1 cellular context compared by ENCODE assay signal in genomic region chrX:17164936-17165335, GRCh38.
TF ChIP-seq lines count a peak whose summit lies in the region.

No MANE protein-coding gene starts in this region.

TF ChIP-seq in H1, 55 proteins besides CTCF, POLR2A, EP300 and RAD21 (continued from another document):
- TF ChIP-seq, protein P1, sequence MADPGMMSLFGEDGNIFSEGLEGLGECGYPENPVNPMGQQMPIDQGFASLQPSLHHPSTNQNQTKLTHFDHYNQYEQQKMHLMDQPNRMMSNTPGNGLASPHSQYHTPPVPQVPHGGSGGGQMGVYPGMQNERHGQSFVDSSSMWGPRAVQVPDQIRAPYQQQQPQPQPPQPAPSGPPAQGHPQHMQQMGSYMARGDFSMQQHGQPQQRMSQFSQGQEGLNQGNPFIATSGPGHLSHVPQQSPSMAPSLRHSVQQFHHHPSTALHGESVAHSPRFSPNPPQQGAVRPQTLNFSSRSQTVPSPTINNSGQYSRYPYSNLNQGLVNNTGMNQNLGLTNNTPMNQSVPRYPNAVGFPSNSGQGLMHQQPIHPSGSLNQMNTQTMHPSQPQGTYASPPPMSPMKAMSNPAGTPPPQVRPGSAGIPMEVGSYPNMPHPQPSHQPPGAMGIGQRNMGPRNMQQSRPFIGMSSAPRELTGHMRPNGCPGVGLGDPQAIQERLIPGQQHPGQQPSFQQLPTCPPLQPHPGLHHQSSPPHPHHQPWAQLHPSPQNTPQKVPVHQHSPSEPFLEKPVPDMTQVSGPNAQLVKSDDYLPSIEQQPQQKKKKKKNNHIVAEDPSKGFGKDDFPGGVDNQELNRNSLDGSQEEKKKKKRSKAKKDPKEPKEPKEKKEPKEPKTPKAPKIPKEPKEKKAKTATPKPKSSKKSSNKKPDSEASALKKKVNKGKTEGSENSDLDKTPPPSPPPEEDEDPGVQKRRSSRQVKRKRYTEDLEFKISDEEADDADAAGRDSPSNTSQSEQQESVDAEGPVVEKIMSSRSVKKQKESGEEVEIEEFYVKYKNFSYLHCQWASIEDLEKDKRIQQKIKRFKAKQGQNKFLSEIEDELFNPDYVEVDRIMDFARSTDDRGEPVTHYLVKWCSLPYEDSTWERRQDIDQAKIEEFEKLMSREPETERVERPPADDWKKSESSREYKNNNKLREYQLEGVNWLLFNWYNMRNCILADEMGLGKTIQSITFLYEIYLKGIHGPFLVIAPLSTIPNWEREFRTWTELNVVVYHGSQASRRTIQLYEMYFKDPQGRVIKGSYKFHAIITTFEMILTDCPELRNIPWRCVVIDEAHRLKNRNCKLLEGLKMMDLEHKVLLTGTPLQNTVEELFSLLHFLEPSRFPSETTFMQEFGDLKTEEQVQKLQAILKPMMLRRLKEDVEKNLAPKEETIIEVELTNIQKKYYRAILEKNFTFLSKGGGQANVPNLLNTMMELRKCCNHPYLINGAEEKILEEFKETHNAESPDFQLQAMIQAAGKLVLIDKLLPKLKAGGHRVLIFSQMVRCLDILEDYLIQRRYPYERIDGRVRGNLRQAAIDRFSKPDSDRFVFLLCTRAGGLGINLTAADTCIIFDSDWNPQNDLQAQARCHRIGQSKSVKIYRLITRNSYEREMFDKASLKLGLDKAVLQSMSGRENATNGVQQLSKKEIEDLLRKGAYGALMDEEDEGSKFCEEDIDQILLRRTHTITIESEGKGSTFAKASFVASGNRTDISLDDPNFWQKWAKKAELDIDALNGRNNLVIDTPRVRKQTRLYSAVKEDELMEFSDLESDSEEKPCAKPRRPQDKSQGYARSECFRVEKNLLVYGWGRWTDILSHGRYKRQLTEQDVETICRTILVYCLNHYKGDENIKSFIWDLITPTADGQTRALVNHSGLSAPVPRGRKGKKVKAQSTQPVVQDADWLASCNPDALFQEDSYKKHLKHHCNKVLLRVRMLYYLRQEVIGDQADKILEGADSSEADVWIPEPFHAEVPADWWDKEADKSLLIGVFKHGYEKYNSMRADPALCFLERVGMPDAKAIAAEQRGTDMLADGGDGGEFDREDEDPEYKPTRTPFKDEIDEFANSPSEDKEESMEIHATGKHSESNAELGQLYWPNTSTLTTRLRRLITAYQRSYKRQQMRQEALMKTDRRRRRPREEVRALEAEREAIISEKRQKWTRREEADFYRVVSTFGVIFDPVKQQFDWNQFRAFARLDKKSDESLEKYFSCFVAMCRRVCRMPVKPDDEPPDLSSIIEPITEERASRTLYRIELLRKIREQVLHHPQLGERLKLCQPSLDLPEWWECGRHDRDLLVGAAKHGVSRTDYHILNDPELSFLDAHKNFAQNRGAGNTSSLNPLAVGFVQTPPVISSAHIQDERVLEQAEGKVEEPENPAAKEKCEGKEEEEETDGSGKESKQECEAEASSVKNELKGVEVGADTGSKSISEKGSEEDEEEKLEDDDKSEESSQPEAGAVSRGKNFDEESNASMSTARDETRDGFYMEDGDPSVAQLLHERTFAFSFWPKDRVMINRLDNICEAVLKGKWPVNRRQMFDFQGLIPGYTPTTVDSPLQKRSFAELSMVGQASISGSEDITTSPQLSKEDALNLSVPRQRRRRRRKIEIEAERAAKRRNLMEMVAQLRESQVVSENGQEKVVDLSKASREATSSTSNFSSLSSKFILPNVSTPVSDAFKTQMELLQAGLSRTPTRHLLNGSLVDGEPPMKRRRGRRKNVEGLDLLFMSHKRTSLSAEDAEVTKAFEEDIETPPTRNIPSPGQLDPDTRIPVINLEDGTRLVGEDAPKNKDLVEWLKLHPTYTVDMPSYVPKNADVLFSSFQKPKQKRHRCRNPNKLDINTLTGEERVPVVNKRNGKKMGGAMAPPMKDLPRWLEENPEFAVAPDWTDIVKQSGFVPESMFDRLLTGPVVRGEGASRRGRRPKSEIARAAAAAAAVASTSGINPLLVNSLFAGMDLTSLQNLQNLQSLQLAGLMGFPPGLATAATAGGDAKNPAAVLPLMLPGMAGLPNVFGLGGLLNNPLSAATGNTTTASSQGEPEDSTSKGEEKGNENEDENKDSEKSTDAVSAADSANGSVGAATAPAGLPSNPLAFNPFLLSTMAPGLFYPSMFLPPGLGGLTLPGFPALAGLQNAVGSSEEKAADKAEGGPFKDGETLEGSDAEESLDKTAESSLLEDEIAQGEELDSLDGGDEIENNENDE (IDR thresholded peaks at IDR 0.05; ENCODE audit: insufficient replicate concordance, low read length), result no peak
- no peak for TF ChIP-seq SP4 (IDR thresholded peaks at IDR 0.05; ENCODE audit: low read length)
- TF ChIP-seq RNF2 (IDR thresholded peaks at IDR 0.05; ENCODE audit: borderline replicate concordance, low read depth, low read length, missing control alignments, poor library complexity, severe bottlenecking), result no peak
- TF ChIP-seq NRF1 (IDR thresholded peaks at IDR 0.05; ENCODE audit: low read depth, low read length), result no peak
- TF ChIP-seq EZH2 (IDR thresholded peaks at IDR 0.05; ENCODE audit: low read depth, low read length, severe bottlenecking), result no peak
TF ChIP-seq in H1: peak in this region for 0.
